8 cellular contexts compared by ENCODE assay signal in genomic region chr10:123135415-123136141, GRCh38. TPM values are rescaled to one million over a fixed set of nuclear protein-coding genes. Genes with fewer than 3 reads are reported as not detected.
DNase-seq lines count a peak whose midpoint lies in the region; TF ChIP-seq lines count a peak whose summit lies in the region.

HMX3 (plus strand) TSS chr10:123135970; CDS start chr10:123136051, 81 bp downstream.

- H3K4me3 ChIP-seq in left ventricle myocardium inferior (peak within 1 kb of the TSS; percentile 61), NT2/D1 (ENCODE audit: insufficient read length, low read depth) (peak within 1 kb of the TSS; percentile 28), neural progenitor cell (peak within 1 kb of the TSS; percentile 50)

- H3K27ac ChIP-seq in left ventricle myocardium inferior (replicated peaks): no peak within 1 kb of the TSS
- no peak within 1 kb of the TSS for H3K27ac ChIP-seq in neural progenitor cell

- DNase-seq in left ventricle myocardium inferior: no peak
- DNase-seq in cardiac septum (ENCODE audit: low spot score): no peak
- no peak for DNase-seq in NT2/D1 (ENCODE audit: low read depth, low spot score)
- DNase-seq in neural progenitor cell (ENCODE audit: low spot score): peak; percentile 93
- no peak for DNase-seq in NK-92 (lab: John Stamatoyannopoulos, UW; ENCODE audit: unreplicated experiment)
- no peak for DNase-seq in NCI-H446 treated with DMSO at 0.1 percent for 48 hours (lab: John Stamatoyannopoulos, UW)
- no peak for DNase-seq in NCI-H345 treated with DMSO at 0.1 percent for 48 hours (lab: John Stamatoyannopoulos, UW; ENCODE audit: unreplicated experiment)

- intact Hi-C loops in left ventricle myocardium inferior (cut with micrococcal nuclease): no loop called here
- intact Hi-C loops in cardiac septum (cut with DNase I): loop anchor here (2.0 kb wide), 1 partner anchor 425 kb away; no protein-coding TSS in a partner anchor

- no peaks in the 10 kb centered on the region for H3K9me3 ChIP-seq in left ventricle myocardium inferior (replicated peaks)
- H3K9me3 ChIP-seq in NT2/D1 (ENCODE audit: insufficient read depth, low read length): no peaks in the 10 kb centered on the region
- no peaks in the 10 kb centered on the region for H3K9me3 ChIP-seq in neural progenitor cell (ENCODE audit: low read depth)

- H3K9me3 Mint-ChIP-seq in brain (peaks cover 0 to 6% (median 0%) of the 10 kb centered on the region in 5 experiments), neural progenitor cell (no peaks in the 10 kb centered on the region)

- H3K79me2 ChIP-seq in neural progenitor cell (ENCODE audit: low read depth): no peaks in the 10 kb centered on the region

- H3K9ac ChIP-seq in NT2/D1 (ENCODE audit: insufficient read length, low read depth): peak within 1 kb of the TSS; percentile 32
- H3K9ac ChIP-seq in neural progenitor cell: no peak within 1 kb of the TSS

- H3K4me1 ChIP-seq in left ventricle myocardium inferior (peaks cover 70% of the 10 kb centered on the region), NT2/D1 (ENCODE audit: insufficient read depth, insufficient read length) (no peaks in the 10 kb centered on the region), neural progenitor cell (peaks cover 47% of the 10 kb centered on the region)

- H3K36me3 Mint-ChIP-seq in brain (no peaks in the 10 kb centered on the region), neural progenitor cell (no peaks in the 10 kb centered on the region)

- peak within 1 kb of the TSS; percentile 69 for H3K4me2 ChIP-seq in neural progenitor cell

- peaks cover 100% of the 10 kb centered on the region for H3K27me3 Mint-ChIP-seq in brain
- H3K27me3 Mint-ChIP-seq in neural progenitor cell (ENCODE audit: insufficient read depth, low read depth): peaks cover 85% of the 10 kb centered on the region

- peaks cover 66% of the 10 kb centered on the region for H3F3A ChIP-seq in neural progenitor cell (ENCODE audit: low read depth)

- H2AFZ ChIP-seq in neural progenitor cell (replicated peaks): no peak within 1 kb of the TSS

- H3K27me3 ChIP-seq in left ventricle myocardium inferior (ENCODE audit: low read depth): peaks cover 100% of the 10 kb centered on the region
- peaks cover 98% of the 10 kb centered on the region for H3K27me3 ChIP-seq in NT2/D1 (ENCODE audit: insufficient read depth, insufficient read length)
- H3K27me3 ChIP-seq in neural progenitor cell: peaks cover 100% of the 10 kb centered on the region

- peaks cover 53% of the 10 kb centered on the region for H3K4me1 Mint-ChIP-seq in brain
- H3K4me1 Mint-ChIP-seq in neural progenitor cell: peaks cover 33% of the 10 kb centered on the region

- TF ChIP-seq CTCF in left ventricle myocardium inferior (IDR thresholded peaks at IDR 0.05; ENCODE audit: borderline replicate concordance) (no peak), brain (conservative IDR thresholded peaks at IDR 0.05) (no peak), neural progenitor cell (IDR thresholded peaks at IDR 0.05) (no peak)

- H3K27ac Mint-ChIP-seq in brain: no peak within 1 kb of the TSS
- H3K27ac Mint-ChIP-seq in neural progenitor cell: no peak within 1 kb of the TSS

- no peaks in the 10 kb centered on the region for H3K36me3 ChIP-seq in left ventricle myocardium inferior
- no peaks in the 10 kb centered on the region for H3K36me3 ChIP-seq in NT2/D1 (ENCODE audit: insufficient read depth, insufficient read length, low read length)
- no peaks in the 10 kb centered on the region for H3K36me3 ChIP-seq in neural progenitor cell

- peak within 1 kb of the TSS; percentile 43 to 81 (median 70) for H3K4me3 Mint-ChIP-seq in brain
- H3K4me3 Mint-ChIP-seq in neural progenitor cell: peak within 1 kb of the TSS; percentile 74

- peaks cover 82% of the 10 kb centered on the region for H4K20me1 ChIP-seq in neural progenitor cell (ENCODE audit: low read depth)

RNA-seq across cellular contexts. Expression of gene HMX3, which starts in this region (rescaled TPM):
- not detected for total RNA-seq in left ventricle myocardium inferior
- not detected for total RNA-seq in cardiac septum
- 12.9 TPM for polyA plus RNA-seq in brain (ENCODE audit: insufficient read depth, low read depth, low replicate concordance)
- 0.12 TPM in 1 of 2 replicates, not detected in the other for total RNA-seq in neural progenitor cell (ENCODE audit: low replicate concordance)

Comparison
In these comparisons a context has a peak if more than half of its experiments do, and no peak if none do; other contexts are left out.
1. Peak in DNase-seq, H3K4me3 ChIP-seq and H3K4me2 ChIP-seq in neural progenitor cell; RNA of the gene not detected or under 1 TPM.